ENCODE assay signal across 10 cellular contexts in the genomic region with DNA sequence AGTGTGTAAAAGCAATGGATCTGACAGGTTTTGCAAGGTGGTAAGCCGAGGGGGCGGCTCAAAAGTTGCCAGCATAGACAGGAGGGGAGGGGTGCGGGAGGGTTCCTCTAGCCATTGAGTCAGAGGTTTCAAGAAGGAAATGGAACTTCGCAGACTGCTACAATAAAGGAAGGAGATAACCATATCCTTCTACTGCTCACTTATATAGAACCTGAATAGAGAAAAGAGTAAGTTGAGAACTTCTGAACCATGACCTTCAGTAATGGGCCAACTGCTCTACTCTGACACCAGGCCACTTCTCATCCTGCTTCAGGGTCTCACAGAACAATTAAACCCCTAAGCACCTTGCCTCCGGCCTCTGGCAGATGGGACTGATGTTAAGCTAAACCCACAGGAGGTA. TPM values are rescaled to one million over a fixed set of nuclear protein-coding genes. Genes with fewer than 3 reads are reported as not detected.
DNase-seq lines count a peak whose midpoint lies in the region; ATAC-seq and TF ChIP-seq lines count a peak whose summit lies in the region.
"Had no signal": no experiment of that assay in that cellular context is flagged by ENCODE, and none has a peak within 500 bp of the region (broad histone marks: within the 10 kb centered on the region; RNA-seq: fewer than 3 reads in every experiment).

No MANE protein-coding gene starts in this region.

- H3K27me3 ChIP-seq in foreskin keratinocyte, result no peaks in the 10 kb centered on the region
- H3K27me3 ChIP-seq: right lobe of liver had no signal

- TF ChIP-seq CTCF in foreskin keratinocyte (conservative IDR thresholded peaks at IDR 0.05), result no peak

- H3K4me1 ChIP-seq in foreskin keratinocyte, result peaks cover 17% of the 10 kb centered on the region

- H3K27ac ChIP-seq in foreskin keratinocyte, result no peak overlapping the region
- H3K27ac ChIP-seq: right lobe of liver had no signal

- DNase-seq in CD1c-positive myeloid dendritic cell (ENCODE audit: extremely low spot score), result peak; percentile 85
- peak; percentile 8 for DNase-seq in activated T-helper 9 cell treated with anti-CD3 and anti-CD28 coated beads, Interleukin-2, amount 50 U/mL, for 16 hours (ENCODE audit: low read depth)
- no peak for DNase-seq in GOT3 (lab: John Stamatoyannopoulos, UW)
- no peak for DNase-seq in midbrain (lab: John Stamatoyannopoulos, UW)
- DNase-seq in foreskin keratinocyte, result no peak
- no peak for DNase-seq in anterior cingulate cortex (lab: John Stamatoyannopoulos, UW)
- DNase-seq: SHP77 had no signal

- ATAC-seq in GM19395 (IDR thresholded peaks at IDR 0.05; ENCODE audit: unreplicated experiment) (peak; percentile 75), HG03280 (IDR thresholded peaks at IDR 0.05; ENCODE audit: unreplicated experiment) (peak; percentile 62), foreskin keratinocyte (no peak)

RNA-seq across cellular contexts. Expression of gene BCAR3, which starts 26.3 kb away (rescaled TPM):
- 138 and 139 TPM in 2 replicates for total RNA-seq in foreskin keratinocyte
- polyA plus RNA-seq in foreskin keratinocyte, result 71.2 and 80.6 TPM in 2 replicates

Comparison
In these comparisons a context has a peak if more than half of its experiments do, and no peak if none do; other contexts are left out.
1. DNase-seq: peak in CD1c-positive myeloid dendritic cell (single experiment) and activated T-helper 9 cell treated with anti-CD3 and anti-CD28 coated beads, Interleukin-2, amount 50 U/mL, for 16 hours (single experiment); none in GOT3 (single experiment), midbrain (single experiment), foreskin keratinocyte (0 of 2) and anterior cingulate cortex (0 of 58).